Comparison of ENCODE assay signal across 25 cellular contexts in the genomic region with DNA sequence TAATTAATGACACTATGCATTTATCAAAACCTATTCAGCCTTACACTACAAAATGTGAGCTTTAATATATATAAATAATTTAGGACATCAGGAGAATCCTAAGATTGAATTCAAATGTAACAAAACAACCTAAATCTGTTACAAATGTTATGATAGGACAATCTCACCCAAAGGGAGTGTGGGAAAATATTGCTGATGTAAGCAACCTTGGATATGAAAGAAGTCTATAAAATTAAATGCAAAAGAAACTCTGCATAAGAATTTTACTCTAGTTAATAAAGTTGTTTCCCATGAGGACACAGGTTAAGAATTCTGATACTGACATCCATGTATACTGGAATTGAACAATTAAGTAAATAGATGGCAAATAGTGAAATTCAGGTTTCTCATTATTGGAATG.
"Had no signal": no experiment of that assay in that cellular context is flagged by ENCODE, and none has a peak within 500 bp of the region (broad histone marks: within the 10 kb centered on the region; RNA-seq: fewer than 3 reads in every experiment).

No MANE protein-coding gene starts in this region.

- H3K4me3 Mint-ChIP-seq: mesothelial cell of epicardium had no signal

- H3K9me3 ChIP-seq: gastrocnemius medialis had no signal

- H3K4me3 ChIP-seq: coronary artery, dorsolateral prefrontal cortex, esophagus squamous epithelium, gastrocnemius medialis, heart right ventricle, left lung, lower lobe of right lung had no signal

- H3K4me1 ChIP-seq: esophagus squamous epithelium, gastrocnemius medialis, heart right ventricle, left lung, lower lobe of right lung had no signal

- DNase-seq: dermis blood vessel endothelial cell; dorsolateral prefrontal cortex; effector CD4-positive, alpha-beta T cell; effector memory CD4-positive, alpha-beta T cell; erythroblast; esophagus squamous epithelium; foreskin fibroblast; foreskin melanocyte; gastrocnemius medialis; glutamatergic neuron; head of caudate nucleus; heart right ventricle; hippocampal formation; left cardiac atrium; left lung; left ventricle myocardium superior; lower lobe of right lung; mesenchymal stem cell had no signal

- H3K27ac ChIP-seq: coronary artery, dorsolateral prefrontal cortex, epithelial cell of prostate, esophagus squamous epithelium, gastrocnemius medialis, heart right ventricle, left lung, lower lobe of right lung had no signal

- H3K36me3 ChIP-seq: esophagus squamous epithelium, gastrocnemius medialis, heart right ventricle, left lung, lower lobe of right lung had no signal

- FAIRE-seq: colon, islet of Langerhans, keratinocyte had no signal

- H3K36me3 Mint-ChIP-seq: mesothelial cell of epicardium had no signal

- H3K4me1 Mint-ChIP-seq: mesothelial cell of epicardium had no signal

- ATAC-seq: esophagus mucosa, gastrocnemius medialis, heart right ventricle, left cardiac atrium, left lung, left ventricle myocardium superior, lower lobe of right lung had no signal

- H3K27ac Mint-ChIP-seq: mesothelial cell of epicardium had no signal

- H3K27me3 ChIP-seq: dorsolateral prefrontal cortex, esophagus squamous epithelium, gastrocnemius medialis, heart right ventricle, left lung had no signal
